Comparison of ENCODE assay signal across 26 cellular contexts in genomic region chr5:164501344-164501743, GRCh38.
"Had no signal": no experiment of that assay in that cellular context is flagged by ENCODE, and none has a peak within 500 bp of the region (broad histone marks: within the 10 kb centered on the region; RNA-seq: fewer than 3 reads in every experiment).

No MANE protein-coding gene starts in this region.

- FAIRE-seq: endometrium, islet of Langerhans, keratinocyte had no signal

- H3K4me1 ChIP-seq: colonic mucosa, esophagus squamous epithelium, heart right ventricle, left lung, lower lobe of right lung had no signal

- H3K27me3 ChIP-seq: colonic mucosa, esophagus squamous epithelium, gastrocnemius medialis, left lung had no signal

- H3K9me3 ChIP-seq: colonic mucosa, esophagus squamous epithelium, gastrocnemius medialis, heart right ventricle, left lung, lower lobe of right lung had no signal

- H3K4me3 ChIP-seq: colonic mucosa, esophagus squamous epithelium, gastrocnemius medialis, heart right ventricle, left lung, lower lobe of right lung had no signal

- H3K27ac Mint-ChIP-seq: dendritic cell treated with granulocyte-macrophage colony-stimulating factor and Interleukin-4, amounts not matched to agents 40 ng/mL and 50 ng/mL, for 4 days; effector memory CD8-positive, alpha-beta T cell; endodermal cell had no signal

- H3K9me3 Mint-ChIP-seq: dendritic cell treated with granulocyte-macrophage colony-stimulating factor and Interleukin-4, amounts not matched to agents 40 ng/mL and 50 ng/mL, for 4 days had no signal

- H3K27ac ChIP-seq: colonic mucosa, epithelial cell of prostate, esophagus squamous epithelium, gastrocnemius medialis, heart right ventricle, left lung, lower lobe of right lung had no signal

- H3K27me3 Mint-ChIP-seq: dendritic cell treated with granulocyte-macrophage colony-stimulating factor and Interleukin-4, amounts not matched to agents 40 ng/mL and 50 ng/mL, for 4 days; effector memory CD8-positive, alpha-beta T cell had no signal

- DNase-seq: colonic mucosa; cortex of kidney; effector CD8-positive, alpha-beta T cell; effector memory CD8-positive, alpha-beta T cell; endodermal cell; erythroblast; esophagus squamous epithelium; foreskin fibroblast; foreskin melanocyte; gastrocnemius medialis; glutamatergic neuron; head of caudate nucleus; heart right ventricle; hippocampal formation; left cardiac atrium; left lung; left ventricle myocardium superior; lower lobe of right lung; mesenchymal stem cell; midbrain had no signal

- H3K4me3 Mint-ChIP-seq: dendritic cell treated with granulocyte-macrophage colony-stimulating factor and Interleukin-4, amounts not matched to agents 40 ng/mL and 50 ng/mL, for 4 days; effector memory CD8-positive, alpha-beta T cell; endodermal cell had no signal

- H3K36me3 ChIP-seq: colonic mucosa, esophagus squamous epithelium, gastrocnemius medialis, heart right ventricle, left lung, lower lobe of right lung had no signal

- ATAC-seq: effector memory CD8-positive, alpha-beta T cell; esophagus mucosa; gastrocnemius medialis; heart right ventricle; left cardiac atrium; left lung; left ventricle myocardium superior; lower lobe of right lung had no signal
